In the genomic region with DNA sequence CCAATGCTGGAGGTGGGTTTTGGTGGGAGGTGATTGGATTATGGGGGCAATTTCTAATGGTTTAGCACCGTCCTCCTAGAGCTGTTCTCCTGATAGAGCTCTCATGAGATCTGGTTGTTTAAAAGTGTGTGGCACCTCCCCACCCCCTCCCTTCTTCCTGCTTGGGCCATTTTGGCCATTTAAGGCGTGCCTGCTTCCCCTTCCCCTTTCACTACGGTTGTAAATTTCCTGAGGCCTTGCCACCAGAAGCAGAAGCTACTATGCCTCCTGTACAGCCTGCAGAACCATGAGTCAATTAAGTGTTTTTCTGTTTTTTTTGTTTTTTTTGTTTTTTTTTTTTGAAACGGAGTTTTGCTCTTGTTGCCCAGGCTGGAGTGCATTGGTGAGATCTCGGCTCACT, we compare ENCODE assay signal across 15 cellular contexts.
A peak's percentile ranks its signal among the peaks of the same experiment; 100 is the strongest.
DNase-seq lines count a peak whose midpoint lies in the region; ATAC-seq and TF ChIP-seq lines count a peak whose summit lies in the region.
"Had no signal": no experiment of that assay in that cellular context is flagged by ENCODE, and none has a peak within 500 bp of the region (broad histone marks: within the 10 kb centered on the region; RNA-seq: fewer than 3 reads in every experiment).

No MANE protein-coding gene starts in this region.

- no peaks in the 10 kb centered on the region for H4K20me1 ChIP-seq in OCI-LY3 (ENCODE audit: insufficient read depth, low read length)

- intact Hi-C loops in natural killer cell (cut with micrococcal nuclease), result no loop called here

- no peak overlapping the region for H3K27ac ChIP-seq in OCI-LY3 (ENCODE audit: low read length)
- H3K27ac ChIP-seq in iPS-20b (ENCODE audit: low read length), result peak overlapping the region; percentile 35
- H3K27ac ChIP-seq: ascending aorta, foreskin keratinocyte had no signal

- peaks cover 6 to 16% of the 10 kb centered on the region in 2 donors for H3K4me1 Mint-ChIP-seq in natural killer cell
- peaks cover 6 to 8% of the 10 kb centered on the region in 2 donors for H3K4me1 Mint-ChIP-seq in natural killer cell treated with Interleukin-12 subunit alpha and Interleukin-12 subunit beta and Interleukin-15 and Interleukin-18, amount 100 ng/mL, for 72 hours (ENCODE audit: low read depth in 2 of 2)

- peak overlapping the region; percentile 14 for H3K4me3 Mint-ChIP-seq in natural killer cell
- H3K4me3 Mint-ChIP-seq in natural killer cell treated with Interleukin-12 subunit alpha and Interleukin-12 subunit beta and Interleukin-15 and Interleukin-18, amount 100 ng/mL, for 72 hours, result no peak overlapping the region
- H3K4me3 Mint-ChIP-seq: activated CD4-positive, alpha-beta T cell treated with anti-CD3 and anti-CD28 coated beads, Interleukin-2, amount 10 ng/mL, durations not matched to agents 24 days and 14 days had no signal

- H3K9ac ChIP-seq in OCI-LY3 (ENCODE audit: low read length), result no peak overlapping the region; the same call in 1 of the 2 replicates
- H3K9ac ChIP-seq in iPS-20b (ENCODE audit: low read depth, low read length), result no peak overlapping the region

- no peak overlapping the region for H3K27ac Mint-ChIP-seq in natural killer cell
- no peak overlapping the region for H3K27ac Mint-ChIP-seq in natural killer cell treated with Interleukin-12 subunit alpha and Interleukin-12 subunit beta and Interleukin-15 and Interleukin-18, amount 100 ng/mL, for 72 hours
- H3K27ac Mint-ChIP-seq: activated CD4-positive, alpha-beta T cell treated with anti-CD3 and anti-CD28 coated beads, Interleukin-2, amount 10 ng/mL, durations not matched to agents 24 days and 14 days had no signal

- ATAC-seq in natural killer cell, result peak in 2 of 3 donors; percentile 12 to 51
- ATAC-seq in natural killer cell treated with Interleukin-12 subunit alpha and Interleukin-12 subunit beta and Interleukin-15 and Interleukin-18, amount 100 ng/mL, for 72 hours, result no peak
- ATAC-seq in HG03095 (IDR thresholded peaks at IDR 0.05; ENCODE audit: unreplicated experiment), result no peak
- no peak for ATAC-seq in GM21786 (IDR thresholded peaks at IDR 0.05; ENCODE audit: unreplicated experiment)
- ATAC-seq: foreskin keratinocyte, SK-N-SH treated with all-trans-retinoic acid at 6 μM for 48 hours had no signal

- peak overlapping the region; percentile 95 for H2AFZ ChIP-seq in OCI-LY3 (ENCODE audit: low read depth, low read length)

- H3K4me1 ChIP-seq in OCI-LY3 (ENCODE audit: low read length) (peaks cover 11% of the 10 kb centered on the region), iPS-20b (ENCODE audit: insufficient read depth, low read length) (no peaks in the 10 kb centered on the region)
- H3K4me1 ChIP-seq: ascending aorta, foreskin keratinocyte had no signal

- H3K4me3 ChIP-seq in OCI-LY3 (ENCODE audit: low read length) (no peak overlapping the region; the same call in 1 of the 2 replicates), iPS-20b (ENCODE audit: low read length) (no peak overlapping the region)
- H3K4me3 ChIP-seq: ascending aorta had no signal

- H3K27me3 ChIP-seq in OCI-LY3 (ENCODE audit: low read depth, low read length) (no peaks in the 10 kb centered on the region), iPS-20b (ENCODE audit: insufficient read depth, low read length) (no peaks in the 10 kb centered on the region)
- H3K27me3 ChIP-seq: ascending aorta, foreskin keratinocyte had no signal

- DNase-seq in natural killer cell (no peak), NK-92 (lab: John Stamatoyannopoulos, UW; ENCODE audit: unreplicated experiment) (no peak), T1000 (lab: John Stamatoyannopoulos, UW) (no peak)
- no peak for DNase-seq in natural killer cell treated with Interleukin-12 subunit alpha and Interleukin-12 subunit beta and Interleukin-15 and Interleukin-18, amount 100 ng/mL, for 72 hours (ENCODE audit: low spot score)
- DNase-seq: activated CD4-positive, alpha-beta T cell treated with anti-CD3 and anti-CD28 coated beads, Interleukin-2, amount 10 ng/mL, durations not matched to agents 24 days and 14 days; effector CD8-positive, alpha-beta T cell; foreskin keratinocyte; NCI-H2029; NCI-H774 had no signal

- peak overlapping the region; percentile 38; the same call in 1 of the 2 replicates for H3K4me2 ChIP-seq in OCI-LY3 (ENCODE audit: low read length)

- H3K36me3 Mint-ChIP-seq in natural killer cell, result no peaks in the 10 kb centered on the region
- no peaks in the 10 kb centered on the region for H3K36me3 Mint-ChIP-seq in natural killer cell treated with Interleukin-12 subunit alpha and Interleukin-12 subunit beta and Interleukin-15 and Interleukin-18, amount 100 ng/mL, for 72 hours

- TF ChIP-seq CTCF in natural killer cell (IDR thresholded peaks at IDR 0.05), result no peak
- no peak for TF ChIP-seq CTCF in OCI-LY3 (IDR thresholded peaks at IDR 0.05; ENCODE audit: low read depth, low read length)

- H3K79me2 ChIP-seq in OCI-LY3 (ENCODE audit: low read length), result no peaks in the 10 kb centered on the region

- no peaks in the 10 kb centered on the region for H3K9me3 Mint-ChIP-seq in natural killer cell
- H3K9me3 Mint-ChIP-seq in natural killer cell treated with Interleukin-12 subunit alpha and Interleukin-12 subunit beta and Interleukin-15 and Interleukin-18, amount 100 ng/mL, for 72 hours, result no peaks in the 10 kb centered on the region

- H3K36me3 ChIP-seq in OCI-LY3 (replicated peaks; ENCODE audit: low read depth, low read length) (no peaks in the 10 kb centered on the region), iPS-20b (ENCODE audit: insufficient read depth, low read depth, low read length) (no peaks in the 10 kb centered on the region)
- H3K36me3 ChIP-seq: ascending aorta had no signal

- no peaks in the 10 kb centered on the region for H3K27me3 Mint-ChIP-seq in natural killer cell (ENCODE audit: low read depth in 2 of 2)
- peaks cover 0 to 28% of the 10 kb centered on the region in 2 donors for H3K27me3 Mint-ChIP-seq in natural killer cell treated with Interleukin-12 subunit alpha and Interleukin-12 subunit beta and Interleukin-15 and Interleukin-18, amount 100 ng/mL, for 72 hours

- H3K9me3 ChIP-seq in OCI-LY3 (ENCODE audit: insufficient read depth, low read length) (no peaks in the 10 kb centered on the region), iPS-20b (ENCODE audit: insufficient read depth, low read depth, low read length) (no peaks in the 10 kb centered on the region)

Comparison
In these comparisons a context has a peak if more than half of its experiments do, and no peak if none do; other contexts are left out.
1. ATAC-seq: peak in natural killer cell (2 of 3); none in natural killer cell treated with Interleukin-12 subunit alpha and Interleukin-12 subunit beta and Interleukin-15 and Interleukin-18, amount 100 ng/mL, for 72 hours (0 of 2), HG03095 (single experiment) and GM21786 (single experiment).